1 cellular context compared by ENCODE assay signal in the genomic region with DNA sequence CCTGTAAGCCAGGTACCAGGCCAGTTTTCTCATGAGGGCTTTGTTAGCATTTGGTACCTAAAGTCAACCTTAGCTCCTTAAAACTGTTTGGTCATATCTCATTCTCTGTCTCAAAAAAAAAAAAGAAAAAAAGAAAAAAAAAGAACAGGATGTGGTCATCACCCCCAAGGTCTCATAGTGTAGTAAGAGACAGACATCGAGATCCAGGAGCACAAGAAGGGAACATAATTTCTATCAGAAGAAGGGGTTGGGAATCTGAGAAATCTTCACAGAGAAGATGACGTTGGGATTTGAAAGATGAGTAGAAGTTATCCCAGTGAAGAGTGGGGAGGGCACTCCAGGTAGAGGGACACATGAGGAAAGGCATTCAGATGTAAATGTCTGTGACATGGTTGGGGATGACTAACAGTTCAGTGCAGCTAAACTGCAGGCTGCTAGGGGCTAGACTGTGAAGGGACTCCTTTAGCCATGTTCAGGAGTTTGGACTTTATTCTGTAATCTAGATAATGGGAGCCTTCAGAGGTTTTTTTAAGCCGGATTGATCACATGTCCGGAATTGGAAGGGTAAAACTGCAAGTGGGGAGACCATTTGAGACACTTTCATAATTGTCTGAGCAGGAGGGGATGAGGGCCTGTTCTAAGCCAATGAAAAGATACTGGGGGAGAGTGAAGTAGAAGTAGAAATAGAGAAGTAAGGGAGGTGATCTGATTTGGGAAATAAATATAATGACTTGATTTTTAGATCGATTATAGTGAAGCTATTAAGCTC.
TF ChIP-seq lines count a peak whose summit lies in the region.

No MANE protein-coding gene starts in this region.

TF ChIP-seq in H1, 55 proteins besides CTCF, POLR2A, EP300 and RAD21:
- TF ChIP-seq CEBPB (IDR thresholded peaks at IDR 0.05; ENCODE audit: low read depth, low read length), result no peak
- TF ChIP-seq KDM4A (IDR thresholded peaks at IDR 0.05; ENCODE audit: low read depth, low read length, severe bottlenecking), result no peak
- TF ChIP-seq TEAD4 (IDR thresholded peaks at IDR 0.05; ENCODE audit: low read depth, low read length), result no peak
- TF ChIP-seq EZH2 (IDR thresholded peaks at IDR 0.05; ENCODE audit: low read depth, low read length, severe bottlenecking), result no peak
- no peak for TF ChIP-seq SUZ12 (IDR thresholded peaks at IDR 0.05; ENCODE audit: low read length)
- no peak for TF ChIP-seq GABPA (IDR thresholded peaks at IDR 0.05; ENCODE audit: borderline replicate concordance, insufficient read depth, low read length)
- no peak for TF ChIP-seq CHD2 (IDR thresholded peaks at IDR 0.05; ENCODE audit: low read length)
- no peak for TF ChIP-seq SP1 (IDR thresholded peaks at IDR 0.05; ENCODE audit: low read depth, low read length)
- no peak for TF ChIP-seq TCF12 (IDR thresholded peaks at IDR 0.05; ENCODE audit: low read depth, low read length)
- TF ChIP-seq, protein P1, sequence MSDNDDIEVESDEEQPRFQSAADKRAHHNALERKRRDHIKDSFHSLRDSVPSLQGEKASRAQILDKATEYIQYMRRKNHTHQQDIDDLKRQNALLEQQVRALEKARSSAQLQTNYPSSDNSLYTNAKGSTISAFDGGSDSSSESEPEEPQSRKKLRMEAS (IDR thresholded peaks at IDR 0.05), result no peak
- no peak for TF ChIP-seq CREB1 (IDR thresholded peaks at IDR 0.05)
- no peak for TF ChIP-seq CHD1 (IDR thresholded peaks at IDR 0.05; ENCODE audit: low read depth, low read length)
- no peak for TF ChIP-seq TAF1 (IDR thresholded peaks at IDR 0.05; ENCODE audit: low read depth, low read length)
- TF ChIP-seq SP2 (IDR thresholded peaks at IDR 0.05; ENCODE audit: low read length), result no peak
- no peak for TF ChIP-seq RXRA (IDR thresholded peaks at IDR 0.05; ENCODE audit: insufficient read depth, low read depth, low read length)
- no peak for TF ChIP-seq JUND (IDR thresholded peaks at IDR 0.05; ENCODE audit: low read length)
TF ChIP-seq in H1: peak in this region for 0.
